In genomic region chr9:76943071-76943470, GRCh38 we compare ENCODE assay signal across 14 cellular contexts. TPM values are rescaled to one million over a fixed set of nuclear protein-coding genes. Genes with fewer than 3 reads are reported as not detected.
DNase-seq lines count a peak whose midpoint lies in the region; ATAC-seq lines count a peak whose summit lies in the region.
"Had no signal": no experiment of that assay in that cellular context is flagged by ENCODE, and none has a peak within 500 bp of the region (broad histone marks: within the 10 kb centered on the region; RNA-seq: fewer than 3 reads in every experiment).

No MANE protein-coding gene starts in this region.

- ATAC-seq in HG03457 (IDR thresholded peaks at IDR 0.05; ENCODE audit: unreplicated experiment) (no peak), GM18909 (IDR thresholded peaks at IDR 0.05; ENCODE audit: poor library complexity, unreplicated experiment) (no peak)
- ATAC-seq: GM23338 had no signal

- peak; percentile 34 for DNase-seq in NCI-H510A treated with DMSO at 0.1 percent for 48 hours (lab: John Stamatoyannopoulos, UW)
- DNase-seq in renal cortical epithelial cell (ENCODE audit: low read depth): peak; percentile 29
- no peak for DNase-seq in HuH-7.5 (ENCODE audit: low spot score)
- DNase-seq: AML-193; CD8-positive, alpha-beta memory T cell; DND-41; GDM1; H7 had no signal

- peak overlapping the region; percentile 5 for H3K27ac ChIP-seq in layer of hippocampus (ENCODE audit: low read depth, low read length)
- H3K27ac ChIP-seq: BLaER1 had no signal

- no peaks in the 10 kb centered on the region for H3K27me3 ChIP-seq in layer of hippocampus (ENCODE audit: control insufficient read depth, insufficient read depth, low read length)
- H3K27me3 ChIP-seq: BLaER1 had no signal

RNA-seq across cellular contexts. Expression of gene PRUNE2, which starts 37.2 kb away (rescaled TPM):
- total RNA-seq in renal cortical epithelial cell: 30.4 and 38.8 TPM in 2 replicates
- total RNA-seq: A673 had no signal
